12 cellular contexts compared by ENCODE assay signal in genomic region chr16:19130385-19130784, GRCh38. TPM values are rescaled to one million over a fixed set of nuclear protein-coding genes. Genes with fewer than 3 reads are reported as not detected.
A peak's percentile ranks its signal among the peaks of the same experiment; 100 is the strongest.
DNase-seq lines count a peak whose midpoint lies in the region; ATAC-seq and TF ChIP-seq lines count a peak whose summit lies in the region.
"Had no signal": no experiment of that assay in that cellular context is flagged by ENCODE, and none has a peak within 500 bp of the region (broad histone marks: within the 10 kb centered on the region; RNA-seq: fewer than 3 reads in every experiment).

No MANE protein-coding gene starts in this region.

- no peak for ATAC-seq in left ventricle myocardium superior
- ATAC-seq in upper lobe of left lung (ENCODE audit: low FRiP score in 2 of 2), result no peak
- ATAC-seq in GM18870 (IDR thresholded peaks at IDR 0.05; ENCODE audit: unreplicated experiment), result no peak
- no peak for ATAC-seq in GM18868 (IDR thresholded peaks at IDR 0.05; ENCODE audit: unreplicated experiment)

- no peak overlapping the region for H3K9ac ChIP-seq in mucosa of rectum (ENCODE audit: low read depth in 1 of 2, low read length in 2 of 2)

- no peak for TF ChIP-seq POLR2A in upper lobe of left lung (IDR thresholded peaks at IDR 0.05)

- no peak for TF ChIP-seq EP300 in upper lobe of left lung (IDR thresholded peaks at IDR 0.05)

- H3K4me1 ChIP-seq in mucosa of rectum (ENCODE audit: control insufficient read depth in 2 of 2, insufficient read depth in 2 of 2, low read length in 2 of 2) (peaks cover 26 to 30% of the 10 kb centered on the region in 2 donors), upper lobe of left lung (peaks cover 37 to 47% (median 42%) of the 10 kb centered on the region in 4 donors)

- H3K27ac ChIP-seq in cingulate gyrus (ENCODE audit: low read depth, low read length) (peak overlapping the region; percentile 57), mucosa of rectum (ENCODE audit: low read depth in 2 of 2, low read length in 2 of 2) (peak overlapping the region; percentile 65 to 74), upper lobe of left lung (peak overlapping the region; percentile 73 to 86 (median 84))

- TF ChIP-seq CTCF in upper lobe of left lung (IDR thresholded peaks at IDR 0.05), result no peak

- intact Hi-C loops in cardiac septum (cut with DNase I), result loop anchor here (2.0 to 5.0 kb wide), 2 partner anchors 16 to 52 kb away; no protein-coding TSS in a partner anchor
- intact Hi-C loops in left ventricle myocardium superior (cut with micrococcal nuclease), result no loop called here

- H3K27me3 ChIP-seq in mucosa of rectum (ENCODE audit: control insufficient read depth in 2 of 2, insufficient read depth in 2 of 2, low read length in 2 of 2) (no peaks in the 10 kb centered on the region), upper lobe of left lung (no peaks in the 10 kb centered on the region)

- H3K9me3 ChIP-seq in mucosa of rectum (ENCODE audit: control insufficient read depth in 2 of 2, low read length in 2 of 2) (peaks cover 0 to 3% of the 10 kb centered on the region in 2 donors), upper lobe of left lung (no peaks in the 10 kb centered on the region)

- DNase-seq in cardiac septum (ENCODE audit: low spot score) (peak; percentile 54), left ventricle myocardium superior (no peak), upper lobe of left lung (no peak)
- DNase-seq in stimulated activated CD4-positive, alpha-beta T cell treated with anti-CD3 and anti-CD28 coated beads, Interleukin-2, amount 100 ng/mL, for 48 hours, result no peak
- DNase-seq: AML-193; NCI-H1105; stimulated activated CD4-positive, alpha-beta T cell treated with anti-CD3 and anti-CD28 coated beads, Interleukin-4, amount 100 ng/mL, for 24 hours had no signal

- H3K36me3 ChIP-seq in mucosa of rectum (ENCODE audit: control insufficient read depth in 2 of 2, insufficient read depth in 2 of 2, low read length in 2 of 2) (no peaks in the 10 kb centered on the region), upper lobe of left lung (no peaks in the 10 kb centered on the region)

- WGBS in upper lobe of left lung, 2 donors, result 67 to 75% methylated on average over 7 of the region's 7 CpGs

- H3K4me3 ChIP-seq in mucosa of rectum (ENCODE audit: low read length in 2 of 2) (no peak overlapping the region), upper lobe of left lung (no peak overlapping the region)

RNA-seq across cellular contexts. Expression of gene ITPRIPL2, which starts 16.6 kb away (rescaled TPM):
- total RNA-seq in cardiac septum (24.6 TPM), left ventricle myocardium superior (12.3 TPM), upper lobe of left lung (10 to 100 TPM; 39.9 to 90.6 (median 57.5) TPM)

RNA-seq across cellular contexts. Expression of gene SYT17, which starts 37.7 kb away (rescaled TPM):
- total RNA-seq in cardiac septum (0.81 TPM), left ventricle myocardium superior (0.64 TPM), upper lobe of left lung (10 to 100 TPM; 11.6 to 49.2 (median 14.8) TPM)
- total RNA-seq: activated CD4-positive, alpha-beta T cell treated with anti-CD3 and anti-CD28 coated beads for 36 hours had no signal
